ENCODE assay signal across 28 cellular contexts in the genomic region with DNA sequence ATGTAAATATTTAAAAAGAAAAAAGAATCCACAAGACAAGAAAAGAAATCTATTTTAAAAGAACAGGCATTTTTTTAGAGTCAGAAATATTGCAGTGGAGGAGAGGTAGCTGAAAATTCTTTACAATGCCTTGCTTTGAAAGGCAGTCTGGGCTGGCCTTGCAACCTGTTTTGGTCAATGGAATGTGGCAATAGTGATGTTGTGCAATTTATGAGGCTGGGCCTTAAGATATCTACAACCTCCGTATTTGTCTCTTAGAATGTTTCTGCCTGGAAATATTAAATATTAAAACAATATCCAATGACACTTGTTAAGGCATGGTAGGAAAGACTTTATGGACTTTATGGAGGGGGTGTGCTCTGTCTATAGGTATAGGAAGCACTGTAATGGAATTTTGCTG. TPM values are rescaled to one million over a fixed set of nuclear protein-coding genes. Genes with fewer than 3 reads are reported as not detected.
"Had no signal": no experiment of that assay in that cellular context is flagged by ENCODE, and none has a peak within 500 bp of the region (broad histone marks: within the 10 kb centered on the region; RNA-seq: fewer than 3 reads in every experiment).

No MANE protein-coding gene starts in this region.

- DNase-seq: activated CD4-positive, alpha-beta memory T cell treated with anti-CD3 and anti-CD28 coated beads, Interleukin-2, amount 10 ng/mL, durations not matched to agents 7 days and 5 days; activated CD4-positive, alpha-beta T cell treated with anti-CD3 and anti-CD28 coated beads for 48 hours; activated gamma-delta T cell; activated T-cell treated with anti-CD3 and anti-CD28 coated beads for 4 hours; aorta; caudate nucleus; effector memory CD4-positive, alpha-beta T cell; foreskin melanocyte; hippocampal formation; kidney glomerular epithelial cell; left lung; midbrain; nucleus accumbens; right cardiac atrium; stimulated activated CD4-positive, alpha-beta T cell treated with anti-CD3 and anti-CD28 coated beads, Interleukin-12 subunit alpha, Interleukin-12 subunit beta, amount 100 ng/mL, for 4 hours; stimulated activated CD4-positive, alpha-beta T cell treated with anti-CD3 and anti-CD28 coated beads, Interleukin-4, amount 100 ng/mL, for 4 hours; stimulated activated naive CD8-positive, alpha-beta T cell treated with anti-CD3 and anti-CD28 coated beads, Interleukin-15, Interleukin-2, amounts not matched to agents 100 U/mL and 50 U/mL, for 24 hours; substantia nigra; T-helper 17 cell had no signal

- H3K4me1 Mint-ChIP-seq: activated CD4-positive, alpha-beta memory T cell treated with anti-CD3 and anti-CD28 coated beads, Interleukin-2, amount 10 ng/mL, durations not matched to agents 7 days and 5 days; activated naive CD4-positive, alpha-beta T cell treated with anti-CD3 and anti-CD28 coated beads, Interleukin-2, amount 50 U/mL, for 24 hours; T-helper 17 cell had no signal

- H3K4me3 Mint-ChIP-seq: activated CD4-positive, alpha-beta memory T cell treated with anti-CD3 and anti-CD28 coated beads, Interleukin-2, amount 10 ng/mL, durations not matched to agents 7 days and 5 days; activated naive CD4-positive, alpha-beta T cell treated with anti-CD3 and anti-CD28 coated beads, Interleukin-2, amount 50 U/mL, for 24 hours; activated T-helper 1 cell treated with anti-CD3 and anti-CD28 coated beads, Interleukin-12 subunit alpha, Interleukin-12 subunit beta, Interleukin-2, Interleukin-4 antibody, amounts not matched to agents 30 ng/mL and 10 ng/mL and 1 ng/mL, durations not matched to agents 14 hours and 24 hours and 36 hours; brain; dendritic cell treated with granulocyte-macrophage colony-stimulating factor and Interleukin-4, amounts not matched to agents 40 ng/mL and 50 ng/mL, for 4 days; natural killer cell treated with Interleukin-12 subunit alpha and Interleukin-12 subunit beta and Interleukin-15 and Interleukin-18, amount 100 ng/mL, for 72 hours; T-helper 17 cell had no signal

- H3K27ac Mint-ChIP-seq: activated CD4-positive, alpha-beta memory T cell treated with anti-CD3 and anti-CD28 coated beads, Interleukin-2, amount 10 ng/mL, durations not matched to agents 7 days and 5 days; activated naive CD4-positive, alpha-beta T cell treated with anti-CD3 and anti-CD28 coated beads, Interleukin-2, amount 50 U/mL, for 24 hours; activated T-helper 1 cell treated with anti-CD3 and anti-CD28 coated beads, Interleukin-12 subunit alpha, Interleukin-12 subunit beta, Interleukin-2, Interleukin-4 antibody, amounts not matched to agents 30 ng/mL and 10 ng/mL and 1 ng/mL, durations not matched to agents 14 hours and 24 hours and 36 hours; dendritic cell treated with granulocyte-macrophage colony-stimulating factor and Interleukin-4, amounts not matched to agents 40 ng/mL and 50 ng/mL, for 4 days; natural killer cell treated with Interleukin-12 subunit alpha and Interleukin-12 subunit beta and Interleukin-15 and Interleukin-18, amount 100 ng/mL, for 72 hours had no signal

- H3K27me3 ChIP-seq: tibial nerve had no signal

- H3K9me3 ChIP-seq: left lung, tibial nerve had no signal

- H3K4me3 ChIP-seq: left lung, tibial nerve had no signal

- H3K27ac ChIP-seq: left lung, parathyroid adenoma, tibial nerve had no signal

- H3K36me3 Mint-ChIP-seq: brain; natural killer cell treated with Interleukin-12 subunit alpha and Interleukin-12 subunit beta and Interleukin-15 and Interleukin-18, amount 100 ng/mL, for 72 hours had no signal

- H3K79me2 ChIP-seq: parathyroid adenoma had no signal

- H2AFZ ChIP-seq: parathyroid adenoma had no signal

- H3K9me3 Mint-ChIP-seq: activated CD4-positive, alpha-beta memory T cell treated with anti-CD3 and anti-CD28 coated beads, Interleukin-2, amount 10 ng/mL, durations not matched to agents 7 days and 5 days; activated naive CD4-positive, alpha-beta T cell treated with anti-CD3 and anti-CD28 coated beads, Interleukin-2, amount 50 U/mL, for 24 hours; activated T-helper 1 cell treated with anti-CD3 and anti-CD28 coated beads, Interleukin-12 subunit alpha, Interleukin-12 subunit beta, Interleukin-2, Interleukin-4 antibody, amounts not matched to agents 30 ng/mL and 10 ng/mL and 1 ng/mL, durations not matched to agents 14 hours and 24 hours and 36 hours; dendritic cell treated with granulocyte-macrophage colony-stimulating factor and Interleukin-4, amounts not matched to agents 40 ng/mL and 50 ng/mL, for 4 days; natural killer cell treated with Interleukin-12 subunit alpha and Interleukin-12 subunit beta and Interleukin-15 and Interleukin-18, amount 100 ng/mL, for 72 hours had no signal

- H3K4me1 ChIP-seq: left lung, parathyroid adenoma, tibial nerve had no signal

- ATAC-seq: left lung; natural killer cell treated with Interleukin-12 subunit alpha and Interleukin-12 subunit beta and Interleukin-15 and Interleukin-18, amount 100 ng/mL, for 72 hours; right cardiac atrium; stimulated activated naive CD8-positive, alpha-beta T cell treated with anti-CD3 and anti-CD28 coated beads, Interleukin-15, Interleukin-2, amounts not matched to agents 100 U/mL and 50 U/mL, for 24 hours; T-helper 17 cell had no signal

- H3K36me3 ChIP-seq: left lung, tibial nerve had no signal

RNA-seq across cellular contexts. Expression of a gene that starts 14.8 kb away (rescaled TPM):
- total RNA-seq: activated CD4-positive, alpha-beta memory T cell treated with anti-CD3 and anti-CD28 coated beads, Interleukin-2, amount 10 ng/mL, durations not matched to agents 7 days and 5 days; activated T-helper 1 cell treated with anti-CD3 and anti-CD28 coated beads, Interleukin-12 subunit alpha, Interleukin-12 subunit beta, Interleukin-2, Interleukin-4 antibody, amounts not matched to agents 30 ng/mL and 10 ng/mL and 1 ng/mL, durations not matched to agents 14 hours and 24 hours and 36 hours; aorta; left lung; lung microvascular endothelial cell; natural killer cell treated with Interleukin-12 subunit alpha and Interleukin-12 subunit beta and Interleukin-15 and Interleukin-18, amount 100 ng/mL, for 72 hours; pulmonary artery endothelial cell; T-helper 17 cell; tibial nerve had no signal
